8 cellular contexts compared by ENCODE assay signal in the genomic region with DNA sequence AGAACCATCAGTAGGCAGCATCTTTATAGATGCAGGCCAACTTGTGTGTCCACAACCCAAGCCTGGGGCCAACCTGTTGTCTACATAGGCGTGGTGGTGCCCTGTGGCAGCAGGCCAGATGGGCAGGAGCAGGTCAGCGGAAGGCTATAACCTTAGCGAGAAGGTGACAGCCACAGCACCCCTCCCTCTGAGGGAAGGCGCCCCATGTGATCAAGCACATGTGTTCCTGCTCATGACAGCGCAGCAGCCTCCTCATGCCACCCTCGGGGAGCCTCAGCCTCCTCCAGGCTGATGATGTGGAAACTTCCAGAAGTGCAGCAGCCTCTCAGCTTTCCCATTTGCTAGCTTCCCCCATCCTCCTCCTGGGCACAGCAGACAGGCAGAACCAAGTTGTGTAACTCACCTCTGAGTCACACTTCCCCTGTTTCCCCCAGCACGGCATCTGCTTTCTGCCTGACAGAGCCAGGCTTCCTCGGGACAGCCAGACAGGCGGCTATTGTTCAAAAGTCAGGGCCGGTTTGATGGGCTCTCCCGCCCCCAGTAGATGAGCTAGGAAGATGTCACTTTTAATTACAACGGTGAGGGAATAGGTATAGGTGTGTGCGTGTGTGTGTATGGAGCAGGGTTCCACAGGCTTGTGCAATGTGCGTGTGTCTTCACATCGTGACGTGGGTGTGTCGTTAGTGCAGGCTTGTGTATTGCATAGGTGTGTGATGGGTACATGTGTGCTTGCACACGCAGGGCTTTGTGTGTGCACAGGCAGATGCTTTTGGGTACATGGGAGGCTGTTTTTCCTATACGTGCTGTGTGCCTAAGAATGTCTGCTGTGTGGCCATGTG.
A peak's percentile ranks its signal among the peaks of the same experiment; 100 is the strongest.
DNase-seq lines count a peak whose midpoint lies in the region; ATAC-seq and TF ChIP-seq lines count a peak whose summit lies in the region.

No MANE protein-coding gene starts in this region.

- H3K36me3 ChIP-seq in gastroesophageal sphincter = no peaks in the 10 kb centered on the region

- peak overlapping the region in 1 of 2 donors; percentile 31 for H3K27ac Mint-ChIP-seq in activated naive CD4-positive, alpha-beta T cell treated with anti-CD3 and anti-CD28 coated beads, Interleukin-2, amount 50 U/mL, for 72 hours
- no peak overlapping the region for H3K27ac Mint-ChIP-seq in activated CD8-positive, alpha-beta T cell treated with anti-CD3 and anti-CD28 coated beads, Interleukin-2, amount 10 ng/mL, durations not matched to agents 7 days and 5 days

- TF ChIP-seq CTCF in gastroesophageal sphincter (IDR thresholded peaks at IDR 0.05) (no peak), omental fat pad (IDR thresholded peaks at IDR 0.05) (no peak)

- TF ChIP-seq POLR2A in gastroesophageal sphincter (IDR thresholded peaks at IDR 0.05) = no peak

- ATAC-seq in activated naive CD4-positive, alpha-beta T cell treated with anti-CD3 and anti-CD28 coated beads, Interleukin-2, amount 50 U/mL, for 72 hours = peak; percentile 76 to 86
- peak; percentile 38 for ATAC-seq in activated CD8-positive, alpha-beta T cell treated with anti-CD3 and anti-CD28 coated beads, Interleukin-2, amount 10 ng/mL, durations not matched to agents 7 days and 5 days
- peak; percentile 95 for ATAC-seq in gastroesophageal sphincter
- peak; percentile 92 for ATAC-seq in omental fat pad (ENCODE audit: low FRiP score)

- H3K27me3 ChIP-seq in gastroesophageal sphincter = no peaks in the 10 kb centered on the region

- CTCF ChIA-PET in activated CD8-positive, alpha-beta T cell treated with anti-CD3 and anti-CD28 coated beads, Interleukin-2, amount 10 ng/mL, durations not matched to agents 7 days and 5 days (lab: Charles Lee) = interaction anchor here (0.9 kb wide), 1 partner anchor 439 kb away, joined by 3 read pairs; no protein-coding TSS in a partner anchor

- no peaks in the 10 kb centered on the region for H3K36me3 Mint-ChIP-seq in activated naive CD4-positive, alpha-beta T cell treated with anti-CD3 and anti-CD28 coated beads, Interleukin-2, amount 50 U/mL, for 72 hours
- H3K36me3 Mint-ChIP-seq in activated CD8-positive, alpha-beta T cell treated with anti-CD3 and anti-CD28 coated beads, Interleukin-2, amount 10 ng/mL, durations not matched to agents 7 days and 5 days (ENCODE audit: low read depth) = no peaks in the 10 kb centered on the region

- no peak overlapping the region for H3K4me3 Mint-ChIP-seq in activated CD8-positive, alpha-beta T cell treated with anti-CD3 and anti-CD28 coated beads, Interleukin-2, amount 10 ng/mL, durations not matched to agents 7 days and 5 days

- no peak overlapping the region for H3K4me3 ChIP-seq in gastroesophageal sphincter

- H3K27ac ChIP-seq in gastroesophageal sphincter = peak overlapping the region in 3 of 4 donors; percentile 66 to 70 (median 66)

- POLR2A ChIA-PET in activated CD8-positive, alpha-beta T cell treated with anti-CD3 and anti-CD28 coated beads, Interleukin-2, amount 10 ng/mL, durations not matched to agents 7 days and 5 days (lab: Charles Lee) = no interaction called here

- peaks cover 0 to 24% (median 15%) of the 10 kb centered on the region in 3 donors for H3K4me1 ChIP-seq in gastroesophageal sphincter

- TF ChIP-seq EP300 in gastroesophageal sphincter (IDR thresholded peaks at IDR 0.05) = no peak

- H3K9me3 Mint-ChIP-seq in activated naive CD4-positive, alpha-beta T cell treated with anti-CD3 and anti-CD28 coated beads, Interleukin-2, amount 50 U/mL, for 72 hours = no peaks in the 10 kb centered on the region
- H3K9me3 Mint-ChIP-seq in activated CD8-positive, alpha-beta T cell treated with anti-CD3 and anti-CD28 coated beads, Interleukin-2, amount 10 ng/mL, durations not matched to agents 7 days and 5 days (ENCODE audit: insufficient read depth) = no peaks in the 10 kb centered on the region

- no peaks in the 10 kb centered on the region for H3K9me3 ChIP-seq in gastroesophageal sphincter

- DNase-seq in activated naive CD4-positive, alpha-beta T cell treated with anti-CD3 and anti-CD28 coated beads, Interleukin-2, amount 50 U/mL, for 72 hours (ENCODE audit: low spot score in 2 of 2) = peak in 1 of 2 donors; percentile 33
- no peak for DNase-seq in activated naive CD4-positive, alpha-beta T cell treated with Interleukin-2 at 50 U/mL for 16 hours
- DNase-seq in activated CD8-positive, alpha-beta T cell treated with anti-CD3 and anti-CD28 coated beads, Interleukin-2, amount 10 ng/mL, durations not matched to agents 7 days and 5 days = no peak
- peak; percentile 56 for DNase-seq in omental fat pad (ENCODE audit: low spot score)
- no peak for DNase-seq in HUDEP-2 (lab: John Stamatoyannopoulos, UW; ENCODE audit: unreplicated experiment in 76 of 76)
- DNase-seq in activated effector memory CD4-positive, alpha-beta T cell treated with Interleukin-2 at 50 U/mL for 16 hours = no peak
- DNase-seq in NCI-H524 treated with DMSO at 0.1 percent for 48 hours (lab: John Stamatoyannopoulos, UW) = no peak

- peaks cover 8% of the 10 kb centered on the region for H3K4me1 Mint-ChIP-seq in activated CD8-positive, alpha-beta T cell treated with anti-CD3 and anti-CD28 coated beads, Interleukin-2, amount 10 ng/mL, durations not matched to agents 7 days and 5 days (ENCODE audit: low read depth)

- 44 to 50% methylated on average over 5 to 9 of the region's 19 CpGs for WGBS in gastroesophageal sphincter (ENCODE audit: low coverage in 1 of 2), 2 donors

- H3K27me3 Mint-ChIP-seq in activated CD8-positive, alpha-beta T cell treated with anti-CD3 and anti-CD28 coated beads, Interleukin-2, amount 10 ng/mL, durations not matched to agents 7 days and 5 days (ENCODE audit: low read depth) = peaks cover 21% of the 10 kb centered on the region

Comparison
In these comparisons a context has a peak if more than half of its experiments do, and no peak if none do; other contexts are left out.
1. ATAC-seq: peak in every context shown above with its lines; median percentile 95 in gastroesophageal sphincter; 92 in omental fat pad; 81 in activated naive CD4-positive, alpha-beta T cell treated with anti-CD3 and anti-CD28 coated beads, Interleukin-2, amount 50 U/mL, for 72 hours; 38 in activated CD8-positive, alpha-beta T cell treated with anti-CD3 and anti-CD28 coated beads, Interleukin-2, amount 10 ng/mL, durations not matched to agents 7 days and 5 days.